ENCODE assay signal across 8 cellular contexts in genomic region chr22:35835267-35835997, GRCh38.
DNase-seq lines count a peak whose midpoint lies in the region; TF ChIP-seq lines count a peak whose summit lies in the region.

No MANE protein-coding gene starts in this region.

- H3K9me3 Mint-ChIP-seq in HFFc6, result no peaks in the 10 kb centered on the region

- H3K36me3 Mint-ChIP-seq in HFFc6 (ENCODE audit: low read depth), result peaks cover 12% of the 10 kb centered on the region; the same call in 1 of the 2 replicates

- peak overlapping the region; percentile 90 for H3K9ac ChIP-seq in adipocyte (ENCODE audit: low read length)

- peaks cover 58% of the 10 kb centered on the region for H3K4me1 ChIP-seq in adipocyte (ENCODE audit: control insufficient read depth, insufficient read depth, low read length)

- H3K27ac Mint-ChIP-seq in HFFc6, result peak overlapping the region; percentile 92

- H3K4me3 Mint-ChIP-seq in HFFc6, result peak overlapping the region; percentile 97

- no peaks in the 10 kb centered on the region for H3K27me3 ChIP-seq in adipocyte (replicated peaks; ENCODE audit: control insufficient read depth, insufficient read depth, low read length)

- DNase-seq in HFFc6, result peak; percentile 3
- DNase-seq in adipocyte (ENCODE audit: low read depth), result peak; percentile 86
- DNase-seq in SIG-M5 treated with dmso at 0.1 percent for 504 hours (lab: John Stamatoyannopoulos, UW; ENCODE audit: unreplicated experiment), result no peak
- DNase-seq in GM20000 (ENCODE audit: low spot score), result no peak
- no peak for DNase-seq in T-helper 1 cell
- no peak for DNase-seq in AG08396 (ENCODE audit: low spot score)

- H3K27me3 Mint-ChIP-seq in HFFc6 (ENCODE audit: insufficient read depth), result peaks cover 2% of the 10 kb centered on the region

- H3K4me3 ChIP-seq in adipocyte (ENCODE audit: low read length) (peak overlapping the region; percentile 87), iPS-11a (ENCODE audit: low read depth, low read length) (peak overlapping the region; percentile 58), skin epidermis (peak overlapping the region in 5 of 7 experiments; percentile 2 to 34 (median 15))

- H3K27ac ChIP-seq in skin epidermis, result peak overlapping the region in 19 of 21 experiments; percentile 16 to 87 (median 67)

- peaks cover 58% of the 10 kb centered on the region for H3K4me1 Mint-ChIP-seq in HFFc6 (ENCODE audit: low read depth)

- H3K9me3 ChIP-seq in adipocyte (ENCODE audit: control insufficient read depth, low read length), result no peaks in the 10 kb centered on the region

- no peaks in the 10 kb centered on the region for H3K36me3 ChIP-seq in adipocyte (ENCODE audit: control insufficient read depth, insufficient read depth, low read length, severe bottlenecking)

- TF ChIP-seq CTCF in HFFc6 (IDR thresholded peaks at IDR 0.05) (no peak), GM20000 (IDR thresholded peaks at IDR 0.05; ENCODE audit: extremely low read depth, missing control alignments) (no peak)

Comparison
In these comparisons a context has a peak if more than half of its experiments do, and no peak if none do; other contexts are left out.
1. DNase-seq: peak in HFFc6 (single experiment) and adipocyte (single experiment); none in SIG-M5 treated with dmso at 0.1 percent for 504 hours (single experiment), GM20000 (single experiment), T-helper 1 cell (0 of 5) and AG08396 (single experiment).
2. H3K4me3 ChIP-seq: peak in every context shown above with its lines; median percentile 87 in adipocyte; 58 in iPS-11a; 15 in skin epidermis.